Comparison of ENCODE assay signal across 27 cellular contexts in the genomic region with DNA sequence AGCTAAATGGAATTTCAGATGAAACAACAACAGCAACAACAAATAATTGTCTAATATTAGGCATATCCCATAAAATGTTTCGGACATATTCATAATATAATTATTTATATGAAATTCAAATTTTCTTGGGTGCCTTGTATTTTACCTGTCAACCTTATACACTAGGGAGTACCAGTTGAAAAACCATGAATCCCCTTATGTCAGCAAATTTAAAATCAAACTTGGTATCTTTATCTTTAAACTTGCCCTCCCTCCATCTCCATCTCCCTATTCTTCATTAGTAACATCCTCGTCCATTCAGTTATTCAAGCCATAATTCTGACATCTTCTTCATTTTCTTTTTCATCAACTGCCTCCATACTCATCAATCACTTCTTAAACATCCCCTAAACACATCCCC.
"Had no signal": no experiment of that assay in that cellular context is flagged by ENCODE, and none has a peak within 500 bp of the region (broad histone marks: within the 10 kb centered on the region; RNA-seq: fewer than 3 reads in every experiment).

No MANE protein-coding gene starts in this region.

- H3K4me1 Mint-ChIP-seq: mesothelial cell of epicardium; naive B cell; naive thymus-derived CD8-positive, alpha-beta T cell had no signal

- H3K27me3 ChIP-seq: esophagus squamous epithelium, gastrocnemius medialis, heart right ventricle, left lung had no signal

- H3K36me3 ChIP-seq: esophagus squamous epithelium, gastrocnemius medialis, heart right ventricle, left lung, lower lobe of right lung had no signal

- H3K9me3 Mint-ChIP-seq: endodermal cell, mesothelial cell of epicardium had no signal

- H3K27ac ChIP-seq: coronary artery, epithelial cell of prostate, esophagus squamous epithelium, gastrocnemius medialis, heart right ventricle, left lung, lower lobe of right lung had no signal

- H3K4me3 Mint-ChIP-seq: dendritic cell treated with granulocyte-macrophage colony-stimulating factor and Interleukin-4, amounts not matched to agents 40 ng/mL and 50 ng/mL, for 4 days; effector memory CD8-positive, alpha-beta T cell; endodermal cell; mesothelial cell of epicardium; naive B cell; naive thymus-derived CD8-positive, alpha-beta T cell had no signal

- H3K36me3 Mint-ChIP-seq: mesothelial cell of epicardium; naive B cell; naive thymus-derived CD8-positive, alpha-beta T cell had no signal

- H3K27me3 Mint-ChIP-seq: dendritic cell treated with granulocyte-macrophage colony-stimulating factor and Interleukin-4, amounts not matched to agents 40 ng/mL and 50 ng/mL, for 4 days; effector memory CD8-positive, alpha-beta T cell; naive B cell; naive thymus-derived CD8-positive, alpha-beta T cell had no signal

- H3K27ac Mint-ChIP-seq: dendritic cell treated with granulocyte-macrophage colony-stimulating factor and Interleukin-4, amounts not matched to agents 40 ng/mL and 50 ng/mL, for 4 days; effector memory CD8-positive, alpha-beta T cell; endodermal cell; mesothelial cell of epicardium; naive B cell; naive thymus-derived CD8-positive, alpha-beta T cell had no signal

- H3K4me3 ChIP-seq: coronary artery, esophagus squamous epithelium, gastrocnemius medialis, heart right ventricle, left lung, lower lobe of right lung, mucosa of descending colon had no signal

- H3K9me3 ChIP-seq: esophagus squamous epithelium, gastrocnemius medialis, heart right ventricle, lower lobe of right lung, mucosa of descending colon had no signal

- DNase-seq: effector CD8-positive, alpha-beta T cell; effector memory CD8-positive, alpha-beta T cell; endodermal cell; erythroblast; esophagus squamous epithelium; foreskin fibroblast; foreskin melanocyte; gastrocnemius medialis; glutamatergic neuron; head of caudate nucleus; heart right ventricle; hippocampal formation; left cardiac atrium; left lung; left ventricle myocardium superior; lower lobe of right lung; mesenchymal stem cell; mucosa of descending colon; naive B cell; naive thymus-derived CD8-positive, alpha-beta T cell had no signal

- H3K4me1 ChIP-seq: esophagus squamous epithelium, gastrocnemius medialis, heart right ventricle, left lung, lower lobe of right lung had no signal

- FAIRE-seq: endometrium, keratinocyte had no signal

- ATAC-seq: effector memory CD8-positive, alpha-beta T cell; esophagus mucosa; gastrocnemius medialis; heart right ventricle; left cardiac atrium; left lung; left ventricle myocardium superior; lower lobe of right lung; mucosa of descending colon; naive thymus-derived CD8-positive, alpha-beta T cell had no signal
